ENCODE assay signal across 8 cellular contexts in the genomic region with DNA sequence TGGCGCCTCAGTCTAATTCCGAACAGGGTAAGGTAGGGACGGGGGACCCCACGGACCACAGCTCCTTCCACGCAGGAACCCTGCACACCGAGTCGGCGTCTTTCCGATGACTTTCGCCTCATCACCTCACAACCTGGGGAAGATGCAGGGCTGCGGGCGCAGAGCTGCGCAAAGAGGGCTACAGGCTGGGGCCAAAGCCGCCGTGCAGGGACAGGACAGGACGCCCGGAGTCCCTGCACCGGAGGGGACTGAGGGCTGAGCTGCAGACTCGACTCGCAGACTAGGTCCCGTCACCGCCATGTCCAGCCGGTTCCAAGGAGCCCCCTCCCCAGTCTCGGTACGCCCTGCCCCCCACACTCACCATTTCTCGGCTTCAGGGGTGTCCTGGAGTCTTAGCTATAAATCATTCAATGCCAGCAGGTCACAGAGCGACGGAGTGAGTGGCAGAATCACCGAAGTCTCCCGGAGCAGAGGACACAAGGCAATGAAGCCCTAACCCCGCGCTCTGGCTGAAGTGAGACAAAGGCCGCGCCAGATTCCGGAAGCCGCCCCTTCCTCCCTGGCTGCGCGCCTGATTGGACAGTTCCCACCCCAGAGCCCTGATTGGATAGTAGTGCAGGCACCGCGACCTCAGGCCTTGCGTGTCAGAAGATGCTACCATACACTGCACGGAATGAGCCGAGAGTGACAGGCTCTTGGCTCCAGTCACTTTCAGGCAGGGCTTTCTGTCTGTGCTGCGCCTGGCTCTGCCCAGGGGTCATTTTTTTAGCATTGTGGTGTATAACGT. TPM values are rescaled to one million over a fixed set of nuclear protein-coding genes. Genes with fewer than 3 reads are reported as not detected.
DNase-seq lines count a peak whose midpoint lies in the region; ATAC-seq lines count a peak whose summit lies in the region.
"Not testable (repeated sequence)": the region's sequence is repeated elsewhere in the genome, so short reads cannot be mapped to it uniquely, and the experiment has no call there.

A gene (minus strand): TSS at position 522 of the 787 bp plus-strand sequence. CDS start 158 bp downstream, at position 364.

- not testable (repeated sequence) for H2BK120ac ChIP-seq in mesendoderm (ENCODE audit: low read depth, low read length)

- not testable (repeated sequence) for H4K5ac ChIP-seq in mesendoderm (ENCODE audit: low read length)

- in situ Hi-C loops in Caki2 (cut with HindIII; ENCODE audit: low pct_unique_long_range_greater_than_20kb, low sequenced_read_pairs): not testable (repeated sequence)

- not testable (repeated sequence) for H4K8ac ChIP-seq in mesendoderm (ENCODE audit: low read depth, low read length)

- H2AK5ac ChIP-seq in mesendoderm (ENCODE audit: low read length): not testable (repeated sequence)

- peak within 1 kb of the TSS; percentile 41 for H3K9ac ChIP-seq in endocrine pancreas (ENCODE audit: control insufficient read depth, insufficient read depth, low read length)
- H3K9ac ChIP-seq in mesendoderm (ENCODE audit: low read length): peak within 1 kb of the TSS; percentile 82

- peak within 1 kb of the TSS; percentile 36 for H3K4me3 ChIP-seq in endocrine pancreas (ENCODE audit: control insufficient read depth, insufficient read depth, low read length)
- H3K4me3 ChIP-seq in mesendoderm (ENCODE audit: low read length): peak within 1 kb of the TSS; percentile 68

- not testable (repeated sequence) for H3K23ac ChIP-seq in mesendoderm (ENCODE audit: low read length)

- peak within 1 kb of the TSS; percentile 70 for H3K4ac ChIP-seq in mesendoderm (ENCODE audit: low read depth, low read length)

- H3K36me3 ChIP-seq in endocrine pancreas (ENCODE audit: control insufficient read depth, insufficient read depth, low read length); mesendoderm (ENCODE audit: control insufficient read depth, insufficient read depth, low read length): not testable (repeated sequence)

- not testable (repeated sequence) for H3K4me1 ChIP-seq in endocrine pancreas (ENCODE audit: control insufficient read depth, insufficient read depth, low read length); mesendoderm (ENCODE audit: control insufficient read depth, low read depth, low read length)

- not testable (repeated sequence) for H3K27ac ChIP-seq in mesendoderm (ENCODE audit: low read depth, low read length)

- not testable (repeated sequence) for H3K79me1 ChIP-seq in mesendoderm (ENCODE audit: low read length)

- peaks cover 32% of the 10 kb centered on the region for H3K79me2 ChIP-seq in mesendoderm (ENCODE audit: control insufficient read depth, insufficient read depth, low read length)

- not testable (repeated sequence) for H3K27me3 ChIP-seq in endocrine pancreas (ENCODE audit: control insufficient read depth, insufficient read depth, low read length); mesendoderm (ENCODE audit: insufficient read depth, low read length, poor library complexity)

- H3K9me3 ChIP-seq in endocrine pancreas (ENCODE audit: control insufficient read depth, low read length): not testable (repeated sequence)

- not testable (repeated sequence) for H2BK5ac ChIP-seq in mesendoderm (ENCODE audit: low read length)

- not testable (repeated sequence) for H3K4me2 ChIP-seq in mesendoderm (ENCODE audit: low read length)

- H2BK15ac ChIP-seq in mesendoderm (replicated peaks; ENCODE audit: low read depth): not testable (repeated sequence)

- H3K18ac ChIP-seq in mesendoderm (ENCODE audit: low read length): not testable (repeated sequence)

- H3K56ac ChIP-seq in mesendoderm (ENCODE audit: low read length): peak within 1 kb of the TSS; percentile 92

- ATAC-seq in GM21390 (IDR thresholded peaks at IDR 0.05; ENCODE audit: unreplicated experiment): peak; percentile 100

- WGBS in mesendoderm (ENCODE audit: extremely low coverage, insufficient coverage, low lambda C conversion rate): no CpG with 5 or more reads among the region's 45 CpGs

- DNase-seq in Caki2 (ENCODE audit: low read depth) (peak; percentile 89), HUDEP-2 (lab: John Stamatoyannopoulos, UW; ENCODE audit: unreplicated experiment in 76 of 76) (peak in 74 of 76 experiments; percentile 25 to 97 (median 74)), NOMO-1 treated with dmso at 0.1 percent for 144 hours (lab: John Stamatoyannopoulos, UW; ENCODE audit: unreplicated experiment) (peak; percentile 93), mesendoderm (peak; percentile 98)
- peak; percentile 65 to 80 for DNase-seq in activated CD8-positive, alpha-beta memory T cell treated with anti-CD3 and anti-CD28 coated beads for 4 hours (ENCODE audit: low read depth in 2 of 2)
- peak; percentile 75 for DNase-seq in stimulated activated CD8-positive, alpha-beta memory T cell treated with anti-CD3 and anti-CD28 coated beads, Interleukin-12 subunit alpha, Interleukin-12 subunit beta, amount 100 ng/mL, for 4 hours (ENCODE audit: low read depth)

RNA-seq across cellular contexts. Expression of the gene that starts here (rescaled TPM):
- 3.4 and 8.0 TPM in 2 replicates for total RNA-seq in Caki2 (2014; rRNA removed; shearing (Covaris generic); ENCODE audit: low replicate concordance)
- 12.8 TPM for polyA plus RNA-seq in mesendoderm (2013, experiment 1 of 2)
- 13.3 TPM for polyA plus RNA-seq in mesendoderm (2013, experiment 2 of 2)
